In genomic region chr19:12580180-12580694, GRCh38 we compare ENCODE assay signal across 16 cellular contexts. TPM values are rescaled to one million over a fixed set of nuclear protein-coding genes. Genes with fewer than 3 reads are reported as not detected.
DNase-seq lines count a peak whose midpoint lies in the region; ATAC-seq and TF ChIP-seq lines count a peak whose summit lies in the region.
"Had no signal": no experiment of that assay in that cellular context is flagged by ENCODE, and none has a peak within 500 bp of the region (broad histone marks: within the 10 kb centered on the region; RNA-seq: fewer than 3 reads in every experiment).

No MANE protein-coding gene starts in this region.

- DNase-seq in AG04450 (ENCODE audit: low read depth, low spot score): peak; percentile 49
- peak; percentile 17 for DNase-seq in HK-2 (ENCODE audit: unreplicated experiment)
- DNase-seq in amniotic epithelial cell (ENCODE audit: low read depth): peak; percentile 79
- DNase-seq in kidney tubule cell (ENCODE audit: low spot score): peak; percentile 74
- DNase-seq in left colon: no peak
- DNase-seq in NCI-H510A treated with DMSO at 0.1 percent for 48 hours (lab: John Stamatoyannopoulos, UW): no peak
- DNase-seq: activated gamma-delta T cell; central memory CD4-positive, alpha-beta T cell; DMS 273 treated with DMSO at 0.1 percent for 48 hours; NCI-H2227 treated with DMSO at 0.1 percent for 48 hours; OCI-M1; thyroid gland had no signal

- peaks cover 59% of the 10 kb centered on the region for H3K9me3 ChIP-seq in AG04450 (ENCODE audit: control insufficient read depth, insufficient read depth, low read length)
- H3K9me3 ChIP-seq: thyroid gland had no signal

- no peaks in the 10 kb centered on the region for H3K27me3 ChIP-seq in AG04450 (ENCODE audit: control insufficient read depth, insufficient read depth, low read length)
- H3K27me3 ChIP-seq: thyroid gland had no signal

- ATAC-seq in GM19463 (IDR thresholded peaks at IDR 0.05; ENCODE audit: unreplicated experiment) (no peak), GM18511 (IDR thresholded peaks at IDR 0.05; ENCODE audit: unreplicated experiment) (no peak), left colon (no peak)

- no peak for TF ChIP-seq CTCF in AG04450 (IDR thresholded peaks at IDR 0.05; ENCODE audit: low read depth, low read length)

- POLR2A ChIA-PET in AG04450 (lab: Yijun Ruan, JAX): no interaction called here

- H3K27ac ChIP-seq in AG04450 (ENCODE audit: low read depth, low read length): no peak overlapping the region
- H3K27ac ChIP-seq: epithelial cell of prostate, parathyroid adenoma, thyroid gland had no signal

- CTCF ChIA-PET in AG04450 (lab: Charles Lee): no interaction called here

- intact Hi-C loops in left colon (cut with DNase I, micrococcal nuclease): no loop called here

- no peak overlapping the region for H3K4me3 ChIP-seq in AG04450 (ENCODE audit: low read depth, low read length)
- H3K4me3 ChIP-seq: thyroid gland had no signal

RNA-seq across cellular contexts. Expression of gene ZNF564, which starts 29.0 kb away (rescaled TPM):
- polyA plus RNA-seq in AG04450 (2011; rRNA removed): 3.3 and 4.6 TPM in 2 replicates
- polyA minus RNA-seq in AG04450 (2011; rRNA and poly(A)+ RNA removed): 2.7 and 7.8 TPM in 2 replicates
- 10 to 100 TPM; 21.1 to 21.5 TPM for total RNA-seq in left colon

RNA-seq across cellular contexts. Expression of gene ZNF490, which starts 30.4 kb away (rescaled TPM):
- polyA plus RNA-seq in AG04450 (2011; rRNA removed): 3.7 and 4.3 TPM in 2 replicates
- 19.7 and 20.2 TPM in 2 replicates for polyA minus RNA-seq in AG04450 (2011; rRNA and poly(A)+ RNA removed)
- total RNA-seq in left colon: 10 to 100 TPM in 1 of 2 donors, 1 to 10 TPM in 1; 7.6 to 10.1 TPM

RNA-seq across cellular contexts. Expression of gene ZNF791, which starts 30.5 kb away (rescaled TPM):
- 13.1 and 15.8 TPM in 2 replicates for polyA plus RNA-seq in AG04450 (2011; rRNA removed)
- polyA minus RNA-seq in AG04450 (2011; rRNA and poly(A)+ RNA removed): 11.9 and 16.8 TPM in 2 replicates
- total RNA-seq in left colon: 10 to 100 TPM; 21.7 to 22.6 TPM

Comparison
In these comparisons a context has a peak if more than half of its experiments do, and no peak if none do; other contexts are left out.
1. DNase-seq: peak in AG04450 (single experiment), HK-2 (single experiment), amniotic epithelial cell (single experiment) and kidney tubule cell (single experiment); none in left colon (0 of 2) and NCI-H510A treated with DMSO at 0.1 percent for 48 hours (single experiment).